ENCODE assay signal across 13 cellular contexts in genomic region chr9:109771084-109771483, GRCh38. TPM values are rescaled to one million over a fixed set of nuclear protein-coding genes. Genes with fewer than 3 reads are reported as not detected.
DNase-seq lines count a peak whose midpoint lies in the region; ATAC-seq and TF ChIP-seq lines count a peak whose summit lies in the region.
"Had no signal": no experiment of that assay in that cellular context is flagged by ENCODE, and none has a peak within 500 bp of the region (broad histone marks: within the 10 kb centered on the region; RNA-seq: fewer than 3 reads in every experiment).

No MANE protein-coding gene starts in this region.

- intact Hi-C loops in IMR-90 (cut with micrococcal nuclease), result no loop called here
- intact Hi-C loops in activated CD4-positive, alpha-beta memory T cell treated with anti-CD3 and anti-CD28 coated beads for 36 hours (cut with micrococcal nuclease), result no loop called here

- peak overlapping the region; percentile 39 for H3K18ac ChIP-seq in IMR-90 (ENCODE audit: low read depth, low read length)

- H2AK9ac ChIP-seq in IMR-90 (replicated peaks; ENCODE audit: low read depth, low read length, poor library complexity), result no peak overlapping the region

- TF ChIP-seq POLR2A in IMR-90 (IDR thresholded peaks at IDR 0.05; ENCODE audit: low read depth, low read length), result no peak

- no peaks in the 10 kb centered on the region for H4K20me1 ChIP-seq in IMR-90 (ENCODE audit: insufficient read depth, low read length)

- H3K56ac ChIP-seq in IMR-90 (ENCODE audit: extremely low read depth, insufficient read depth, low read length), result peak overlapping the region; percentile 81; the same call in 1 of the 2 replicates

- no peaks in the 10 kb centered on the region for H3K9me3 Mint-ChIP-seq in activated CD4-positive, alpha-beta memory T cell treated with anti-CD3 and anti-CD28 coated beads for 36 hours
- H3K9me3 Mint-ChIP-seq: IgD-negative memory B cell; T-helper 2 cell treated with Interferon-gamma antibody and Interleukin-4, amounts not matched to agents 5 μg/mL and 100 μg/mL, for 36 hours had no signal

- H4K91ac ChIP-seq in IMR-90 (ENCODE audit: insufficient read depth, low read depth, low read length), result peak overlapping the region; percentile 98

- H3K79me1 ChIP-seq in IMR-90 (ENCODE audit: low read depth in 1 of 2, low read length in 2 of 2), result peaks cover 0 to 12% of the 10 kb centered on the region in 2 experiments; a peak in 2 of 4 replicates

- in situ Hi-C loops in IMR-90 (cut with MboI; ENCODE audit: low sequenced_read_pairs), result no loop called here

- no peaks in the 10 kb centered on the region for H3K4me1 Mint-ChIP-seq in activated CD4-positive, alpha-beta memory T cell treated with anti-CD3 and anti-CD28 coated beads for 36 hours (ENCODE audit: low read depth)
- H3K4me1 Mint-ChIP-seq: CD14-positive monocyte, IgD-negative memory B cell, naive B cell had no signal

- H3K14ac ChIP-seq in IMR-90 (replicated peaks; ENCODE audit: low read depth, low read length), result peak overlapping the region; percentile 98

- no peak overlapping the region for H2AFZ ChIP-seq in IMR-90 (replicated peaks; ENCODE audit: low read length, poor library complexity)

- H2AK5ac ChIP-seq in IMR-90 (ENCODE audit: low read depth, low read length), result peak overlapping the region; percentile 79; the same call in 1 of the 2 replicates

- peak overlapping the region; percentile 32; the same call in 1 of the 2 replicates for H3K4me2 ChIP-seq in IMR-90 (ENCODE audit: low read depth, low read length)

- dilution Hi-C loops in IMR-90 (cut with HindIII; ENCODE audit: low sequenced_read_pairs, unreplicated experiment), result no loop called here

- H3K9me1 ChIP-seq in IMR-90 (ENCODE audit: insufficient read depth, low read length), result peaks cover 40% of the 10 kb centered on the region

- H2BK120ac ChIP-seq in IMR-90 (ENCODE audit: low read depth, low read length), result peak overlapping the region; percentile 99

- peak; percentile 56 for ATAC-seq in IMR-90 (ENCODE audit: low read depth)
- ATAC-seq: effector memory CD8-positive, alpha-beta T cell had no signal

- CTCF ChIA-PET in IMR-90 (lab: Yijun Ruan, JAX), result interaction anchor here (0.6 to 0.9 kb wide), 3 partner anchors 12 to 31 kb away, joined by 3 read pairs; no protein-coding TSS in a partner anchor
- CTCF ChIA-PET in activated CD4-positive, alpha-beta memory T cell treated with anti-CD3 and anti-CD28 coated beads for 36 hours (lab: Charles Lee), result no interaction called here

- DNase-seq in AG08396 (ENCODE audit: low spot score) (peak; percentile 54), IMR-90 (peak; percentile 78), choroid plexus epithelial cell (ENCODE audit: low read depth) (peak; percentile 59), left kidney (ENCODE audit: low read depth, low spot score) (peak; percentile 79), inferior parietal cortex (ENCODE audit: extremely low spot score) (no peak), NCI-H510A (lab: John Stamatoyannopoulos, UW) (no peak), T-helper 9 cell (no peak)
- no peak for DNase-seq in activated CD4-positive, alpha-beta memory T cell treated with anti-CD3 and anti-CD28 coated beads for 36 hours
- DNase-seq: effector memory CD8-positive, alpha-beta T cell; naive B cell had no signal

- BruUV-seq in IMR-90 (replicated peaks; lab: Mats Ljungman, UMichigan), result no TSS peak

- no peaks in the 10 kb centered on the region for H3K9me3 ChIP-seq in IMR-90 (ENCODE audit: control insufficient read depth, insufficient read depth, low read length)

- peaks cover 18% of the 10 kb centered on the region for H3K27me3 Mint-ChIP-seq in activated CD4-positive, alpha-beta memory T cell treated with anti-CD3 and anti-CD28 coated beads for 36 hours

- no peak overlapping the region for H3K4me3 Mint-ChIP-seq in activated CD4-positive, alpha-beta memory T cell treated with anti-CD3 and anti-CD28 coated beads for 36 hours
- H3K4me3 Mint-ChIP-seq: CD14-positive monocyte; effector memory CD8-positive, alpha-beta T cell; IgD-negative memory B cell; naive B cell; T-helper 2 cell treated with Interferon-gamma antibody and Interleukin-4, amounts not matched to agents 5 μg/mL and 100 μg/mL, for 36 hours had no signal

- peaks cover 32% of the 10 kb centered on the region for H3K4me1 ChIP-seq in IMR-90 (ENCODE audit: control insufficient read depth, insufficient read depth, low read length)

- H2BK15ac ChIP-seq in IMR-90 (ENCODE audit: low read depth, low read length), result peak overlapping the region; percentile 90; the same call in 2 of the 3 replicates

- H3K4me3 ChIP-seq in IMR-90 (ENCODE audit: insufficient read depth, low read depth, low read length) (no peak overlapping the region), choroid plexus epithelial cell (ENCODE audit: low read depth, low read length) (no peak overlapping the region)

- TF ChIP-seq CTCF in IMR-90 (conservative IDR thresholded peaks at IDR 0.05; ENCODE audit: low read depth, low read length), result no peak
- TF ChIP-seq CTCF in choroid plexus epithelial cell (conservative IDR thresholded peaks at IDR 0.05; ENCODE audit: low read depth, low read length), result no peak

- no peaks in the 10 kb centered on the region for H3K36me3 ChIP-seq in IMR-90 (ENCODE audit: control insufficient read depth, insufficient read depth, low read length)

- no peaks in the 10 kb centered on the region for H3K27me3 ChIP-seq in IMR-90 (ENCODE audit: control insufficient read depth, insufficient read depth, low read length)

- peak overlapping the region; percentile 95; the same call in 1 of the 2 replicates for H3K23ac ChIP-seq in IMR-90 (ENCODE audit: low read depth, low read length)

- peak overlapping the region; percentile 99 for H2BK20ac ChIP-seq in IMR-90 (ENCODE audit: low read depth, low read length)

- 0% methylated on average over 1 of the region's 2 CpGs; no CpG with 5 or more reads in 1 of the 2 experiments for WGBS in IMR-90 (ENCODE audit: extremely low coverage in 2 of 2, insufficient read length in 1 of 2), 2 experiments

- no peak overlapping the region for H3K27ac Mint-ChIP-seq in activated CD4-positive, alpha-beta memory T cell treated with anti-CD3 and anti-CD28 coated beads for 36 hours
- H3K27ac Mint-ChIP-seq: CD14-positive monocyte; effector memory CD8-positive, alpha-beta T cell; IgD-negative memory B cell; T-helper 2 cell treated with Interferon-gamma antibody and Interleukin-4, amounts not matched to agents 5 μg/mL and 100 μg/mL, for 36 hours had no signal

- peak overlapping the region; percentile 94 for H3K4ac ChIP-seq in IMR-90 (ENCODE audit: low read depth, low read length)

- H4K5ac ChIP-seq in IMR-90 (ENCODE audit: low read depth, low read length), result peak overlapping the region; percentile 55; the same call in 1 of the 2 replicates

- H4K8ac ChIP-seq in IMR-90 (ENCODE audit: low read depth in 2 of 2, low read length in 2 of 2), result peak overlapping the region; percentile 45 to 92

- TF ChIP-seq RAD21 in IMR-90 (IDR thresholded peaks at IDR 0.05; ENCODE audit: low read length), result no peak

- H3K27ac ChIP-seq in IMR-90 (ENCODE audit: insufficient read depth, low read length), result no peak overlapping the region

- H3K36me3 Mint-ChIP-seq in activated CD4-positive, alpha-beta memory T cell treated with anti-CD3 and anti-CD28 coated beads for 36 hours, result no peaks in the 10 kb centered on the region
- H3K36me3 Mint-ChIP-seq: CD14-positive monocyte, IgD-negative memory B cell, naive B cell had no signal

- POLR2A ChIA-PET in IMR-90 (lab: Charles Lee; ENCODE audit: unreplicated experiment), result no interaction called here
- POLR2A ChIA-PET in activated CD4-positive, alpha-beta memory T cell treated with anti-CD3 and anti-CD28 coated beads for 36 hours (lab: Charles Lee), result no interaction called here

- H3K9ac ChIP-seq in IMR-90 (ENCODE audit: low read depth, low read length), result no peak overlapping the region; the same call in 1 of the 2 replicates

- H2BK5ac ChIP-seq in IMR-90 (ENCODE audit: low read depth, low read length, poor library complexity, severe bottlenecking), result peak overlapping the region; percentile 75

TF ChIP-seq in IMR-90, 13 proteins besides CTCF, POLR2A, EP300 and RAD21:
- TF ChIP-seq NFE2L2 (IDR thresholded peaks at IDR 0.05; ENCODE audit: low read depth, low read length) (peak; percentile 78), CHD1 (IDR thresholded peaks at IDR 0.05; ENCODE audit: low read depth, low read length) (no peak)

RNA-seq across cellular contexts. Expression of gene PALM2AKAP2, which starts 8.9 kb away (rescaled TPM):
- total RNA-seq in IMR-90 (2012; rRNA removed), result 14.2 and 20.6 TPM in 2 replicates
- 3.2 and 3.3 TPM in 2 replicates for polyA plus RNA-seq in IMR-90 (2012; rRNA removed)
- polyA plus RNA-seq in IMR-90 (2012; cell fraction: cytosol; rRNA removed), result 0.88 and 1.4 TPM in 2 replicates
- polyA plus RNA-seq in IMR-90 (2012; cell fraction: nucleus; rRNA removed; ENCODE audit: low replicate concordance), result 0.29 and 2.1 TPM in 2 replicates
- under 1 TPM in 1 of 2 experiments, not detected in 1; 0.36 TPM for total RNA-seq in activated CD4-positive, alpha-beta memory T cell treated with anti-CD3 and anti-CD28 coated beads for 36 hours
- polyA plus RNA-seq: CD14-positive monocyte had no signal

Comparison
In these comparisons a context has a peak if more than half of its experiments do, and no peak if none do; other contexts are left out.
1. DNase-seq: peak in AG08396 (single experiment), IMR-90 (single experiment), choroid plexus epithelial cell (single experiment) and left kidney (single experiment); none in inferior parietal cortex (single experiment), activated CD4-positive, alpha-beta memory T cell treated with anti-CD3 and anti-CD28 coated beads for 36 hours (single experiment), NCI-H510A (single experiment) and T-helper 9 cell (single experiment).
2. RNA of gene PALM2AKAP2, which starts 8.9 kb away (total RNA-seq): 14.2 to 20.6 TPM in IMR-90; 0.36 TPM in activated CD4-positive, alpha-beta memory T cell treated with anti-CD3 and anti-CD28 coated beads for 36 hours; every median in the first group is over 10 times any median in the second.